In the genomic region with DNA sequence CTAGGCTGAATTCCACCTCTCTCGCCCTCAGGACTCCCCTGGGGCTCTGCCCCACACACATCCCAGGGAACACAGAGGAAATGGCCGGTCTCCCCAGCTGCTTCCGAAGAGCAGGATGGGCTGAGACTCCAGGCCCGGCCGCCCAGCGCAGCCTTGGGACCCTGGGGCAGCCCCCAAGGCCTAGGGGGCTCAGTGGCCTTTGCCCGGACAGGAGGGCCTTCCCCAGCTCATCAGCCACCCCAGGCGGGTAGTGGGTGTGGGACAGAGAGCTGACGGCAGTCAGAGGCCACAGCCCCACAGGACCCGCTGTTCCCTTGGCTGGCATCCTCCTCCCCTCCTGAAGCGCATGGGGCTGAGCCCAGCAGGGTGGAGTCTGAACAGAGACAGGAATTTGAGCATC, we compare ENCODE assay signal across 3 cellular contexts.
TF ChIP-seq lines count a peak whose summit lies in the region.

No MANE protein-coding gene starts in this region.

TF ChIP-seq in GM23338, 12 proteins besides CTCF, POLR2A, EP300 and RAD21:
- TF ChIP-seq ZNF114 (CRISPR knock-in tag; IDR thresholded peaks at IDR 0.05) (no peak), NANOG (IDR thresholded peaks at IDR 0.05; ENCODE audit: borderline replicate concordance) (no peak), CREB1 (CRISPR knock-in tag; IDR thresholded peaks at IDR 0.05; ENCODE audit: low read depth) (no peak), EZH2phosphoT487 (IDR thresholded peaks at IDR 0.05; ENCODE audit: unreplicated experiment) (no peak), ETS1 (IDR thresholded peaks at IDR 0.05) (no peak)

TF ChIP-seq in K562, 482 proteins besides CTCF, POLR2A, EP300 and RAD21:
- TF ChIP-seq RFX1 (IDR thresholded peaks at IDR 0.05) (no peak), TEAD1 (CRISPR knock-in tag; IDR thresholded peaks at IDR 0.05) (0 out of 4 replicates have a peak, but pooled peaks of 1 of the 2 experiments have one; percentile 26)

TF ChIP-seq in WTC11, 78 proteins besides CTCF, POLR2A, EP300 and RAD21:
- TF ChIP-seq, protein P1, sequence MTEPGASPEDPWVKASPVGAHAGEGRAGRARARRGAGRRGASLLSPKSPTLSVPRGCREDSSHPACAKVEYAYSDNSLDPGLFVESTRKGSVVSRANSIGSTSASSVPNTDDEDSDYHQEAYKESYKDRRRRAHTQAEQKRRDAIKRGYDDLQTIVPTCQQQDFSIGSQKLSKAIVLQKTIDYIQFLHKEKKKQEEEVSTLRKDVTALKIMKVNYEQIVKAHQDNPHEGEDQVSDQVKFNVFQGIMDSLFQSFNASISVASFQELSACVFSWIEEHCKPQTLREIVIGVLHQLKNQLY (CRISPR knock-in tag; IDR thresholded peaks at IDR 0.05) = no peak
- TF ChIP-seq ZNF396 (CRISPR knock-in tag; IDR thresholded peaks at IDR 0.05; ENCODE audit: borderline replicate concordance) (no peak), FOXP1 (CRISPR knock-in tag; IDR thresholded peaks at IDR 0.05; ENCODE audit: borderline replicate concordance) (no peak), GRHL2 (CRISPR knock-in tag; IDR thresholded peaks at IDR 0.05; ENCODE audit: insufficient replicate concordance, severe bottlenecking) (no peak), OVOL2 (CRISPR knock-in tag; IDR thresholded peaks at IDR 0.05; ENCODE audit: borderline replicate concordance) (no peak), ELF4 (CRISPR knock-in tag; IDR thresholded peaks at IDR 0.05; ENCODE audit: low read depth) (no peak), SMAD3 (CRISPR knock-in tag; IDR thresholded peaks at IDR 0.05; ENCODE audit: borderline replicate concordance) (no peak)
- TF ChIP-seq, protein P2, sequence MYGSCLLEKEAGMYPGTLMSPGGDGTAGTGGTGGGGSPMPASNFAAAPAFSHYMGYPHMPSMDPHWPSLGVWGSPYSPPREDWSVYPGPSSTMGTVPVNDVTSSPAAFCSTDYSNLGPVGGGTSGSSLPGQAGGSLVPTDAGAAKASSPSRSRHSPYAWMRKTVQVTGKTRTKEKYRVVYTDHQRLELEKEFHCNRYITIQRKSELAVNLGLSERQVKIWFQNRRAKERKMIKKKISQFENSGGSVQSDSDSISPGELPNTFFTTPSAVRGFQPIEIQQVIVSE (CRISPR knock-in tag; IDR thresholded peaks at IDR 0.05; ENCODE audit: borderline replicate concordance) = no peak
- TF ChIP-seq, protein P3, sequence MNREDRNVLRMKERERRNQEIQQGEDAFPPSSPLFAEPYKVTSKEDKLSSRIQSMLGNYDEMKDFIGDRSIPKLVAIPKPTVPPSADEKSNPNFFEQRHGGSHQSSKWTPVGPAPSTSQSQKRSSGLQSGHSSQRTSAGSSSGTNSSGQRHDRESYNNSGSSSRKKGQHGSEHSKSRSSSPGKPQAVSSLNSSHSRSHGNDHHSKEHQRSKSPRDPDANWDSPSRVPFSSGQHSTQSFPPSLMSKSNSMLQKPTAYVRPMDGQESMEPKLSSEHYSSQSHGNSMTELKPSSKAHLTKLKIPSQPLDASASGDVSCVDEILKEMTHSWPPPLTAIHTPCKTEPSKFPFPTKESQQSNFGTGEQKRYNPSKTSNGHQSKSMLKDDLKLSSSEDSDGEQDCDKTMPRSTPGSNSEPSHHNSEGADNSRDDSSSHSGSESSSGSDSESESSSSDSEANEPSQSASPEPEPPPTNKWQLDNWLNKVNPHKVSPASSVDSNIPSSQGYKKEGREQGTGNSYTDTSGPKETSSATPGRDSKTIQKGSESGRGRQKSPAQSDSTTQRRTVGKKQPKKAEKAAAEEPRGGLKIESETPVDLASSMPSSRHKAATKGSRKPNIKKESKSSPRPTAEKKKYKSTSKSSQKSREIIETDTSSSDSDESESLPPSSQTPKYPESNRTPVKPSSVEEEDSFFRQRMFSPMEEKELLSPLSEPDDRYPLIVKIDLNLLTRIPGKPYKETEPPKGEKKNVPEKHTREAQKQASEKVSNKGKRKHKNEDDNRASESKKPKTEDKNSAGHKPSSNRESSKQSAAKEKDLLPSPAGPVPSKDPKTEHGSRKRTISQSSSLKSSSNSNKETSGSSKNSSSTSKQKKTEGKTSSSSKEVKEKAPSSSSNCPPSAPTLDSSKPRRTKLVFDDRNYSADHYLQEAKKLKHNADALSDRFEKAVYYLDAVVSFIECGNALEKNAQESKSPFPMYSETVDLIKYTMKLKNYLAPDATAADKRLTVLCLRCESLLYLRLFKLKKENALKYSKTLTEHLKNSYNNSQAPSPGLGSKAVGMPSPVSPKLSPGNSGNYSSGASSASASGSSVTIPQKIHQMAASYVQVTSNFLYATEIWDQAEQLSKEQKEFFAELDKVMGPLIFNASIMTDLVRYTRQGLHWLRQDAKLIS (CRISPR knock-in tag; IDR thresholded peaks at IDR 0.05; ENCODE audit: borderline replicate concordance) = no peak
- TF ChIP-seq, protein P4, sequence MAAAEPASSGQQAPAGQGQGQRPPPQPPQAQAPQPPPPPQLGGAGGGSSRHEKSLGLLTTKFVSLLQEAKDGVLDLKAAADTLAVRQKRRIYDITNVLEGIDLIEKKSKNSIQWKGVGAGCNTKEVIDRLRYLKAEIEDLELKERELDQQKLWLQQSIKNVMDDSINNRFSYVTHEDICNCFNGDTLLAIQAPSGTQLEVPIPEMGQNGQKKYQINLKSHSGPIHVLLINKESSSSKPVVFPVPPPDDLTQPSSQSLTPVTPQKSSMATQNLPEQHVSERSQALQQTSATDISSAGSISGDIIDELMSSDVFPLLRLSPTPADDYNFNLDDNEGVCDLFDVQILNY (CRISPR knock-in tag; IDR thresholded peaks at IDR 0.05) = no peak
- TF ChIP-seq, protein P5, sequence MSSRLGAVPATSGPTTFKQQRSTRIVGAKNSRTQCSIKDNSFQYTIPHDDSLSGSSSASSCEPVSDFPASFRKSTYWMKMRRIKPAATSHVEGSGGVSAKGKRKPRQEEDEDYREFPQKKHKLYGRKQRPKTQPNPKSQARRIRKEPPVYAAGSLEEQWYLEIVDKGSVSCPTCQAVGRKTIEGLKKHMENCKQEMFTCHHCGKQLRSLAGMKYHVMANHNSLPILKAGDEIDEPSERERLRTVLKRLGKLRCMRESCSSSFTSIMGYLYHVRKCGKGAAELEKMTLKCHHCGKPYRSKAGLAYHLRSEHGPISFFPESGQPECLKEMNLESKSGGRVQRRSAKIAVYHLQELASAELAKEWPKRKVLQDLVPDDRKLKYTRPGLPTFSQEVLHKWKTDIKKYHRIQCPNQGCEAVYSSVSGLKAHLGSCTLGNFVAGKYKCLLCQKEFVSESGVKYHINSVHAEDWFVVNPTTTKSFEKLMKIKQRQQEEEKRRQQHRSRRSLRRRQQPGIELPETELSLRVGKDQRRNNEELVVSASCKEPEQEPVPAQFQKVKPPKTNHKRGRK (CRISPR knock-in tag; IDR thresholded peaks at IDR 0.05; ENCODE audit: borderline replicate concordance) = no peak
- TF ChIP-seq, protein P6, sequence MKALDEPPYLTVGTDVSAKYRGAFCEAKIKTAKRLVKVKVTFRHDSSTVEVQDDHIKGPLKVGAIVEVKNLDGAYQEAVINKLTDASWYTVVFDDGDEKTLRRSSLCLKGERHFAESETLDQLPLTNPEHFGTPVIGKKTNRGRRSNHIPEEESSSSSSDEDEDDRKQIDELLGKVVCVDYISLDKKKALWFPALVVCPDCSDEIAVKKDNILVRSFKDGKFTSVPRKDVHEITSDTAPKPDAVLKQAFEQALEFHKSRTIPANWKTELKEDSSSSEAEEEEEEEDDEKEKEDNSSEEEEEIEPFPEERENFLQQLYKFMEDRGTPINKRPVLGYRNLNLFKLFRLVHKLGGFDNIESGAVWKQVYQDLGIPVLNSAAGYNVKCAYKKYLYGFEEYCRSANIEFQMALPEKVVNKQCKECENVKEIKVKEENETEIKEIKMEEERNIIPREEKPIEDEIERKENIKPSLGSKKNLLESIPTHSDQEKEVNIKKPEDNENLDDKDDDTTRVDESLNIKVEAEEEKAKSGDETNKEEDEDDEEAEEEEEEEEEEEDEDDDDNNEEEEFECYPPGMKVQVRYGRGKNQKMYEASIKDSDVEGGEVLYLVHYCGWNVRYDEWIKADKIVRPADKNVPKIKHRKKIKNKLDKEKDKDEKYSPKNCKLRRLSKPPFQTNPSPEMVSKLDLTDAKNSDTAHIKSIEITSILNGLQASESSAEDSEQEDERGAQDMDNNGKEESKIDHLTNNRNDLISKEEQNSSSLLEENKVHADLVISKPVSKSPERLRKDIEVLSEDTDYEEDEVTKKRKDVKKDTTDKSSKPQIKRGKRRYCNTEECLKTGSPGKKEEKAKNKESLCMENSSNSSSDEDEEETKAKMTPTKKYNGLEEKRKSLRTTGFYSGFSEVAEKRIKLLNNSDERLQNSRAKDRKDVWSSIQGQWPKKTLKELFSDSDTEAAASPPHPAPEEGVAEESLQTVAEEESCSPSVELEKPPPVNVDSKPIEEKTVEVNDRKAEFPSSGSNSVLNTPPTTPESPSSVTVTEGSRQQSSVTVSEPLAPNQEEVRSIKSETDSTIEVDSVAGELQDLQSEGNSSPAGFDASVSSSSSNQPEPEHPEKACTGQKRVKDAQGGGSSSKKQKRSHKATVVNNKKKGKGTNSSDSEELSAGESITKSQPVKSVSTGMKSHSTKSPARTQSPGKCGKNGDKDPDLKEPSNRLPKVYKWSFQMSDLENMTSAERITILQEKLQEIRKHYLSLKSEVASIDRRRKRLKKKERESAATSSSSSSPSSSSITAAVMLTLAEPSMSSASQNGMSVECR (CRISPR knock-in tag; IDR thresholded peaks at IDR 0.05; ENCODE audit: borderline replicate concordance) = no peak
- TF ChIP-seq, protein P7, sequence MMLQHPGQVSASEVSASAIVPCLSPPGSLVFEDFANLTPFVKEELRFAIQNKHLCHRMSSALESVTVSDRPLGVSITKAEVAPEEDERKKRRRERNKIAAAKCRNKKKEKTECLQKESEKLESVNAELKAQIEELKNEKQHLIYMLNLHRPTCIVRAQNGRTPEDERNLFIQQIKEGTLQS (CRISPR knock-in tag; conservative IDR thresholded peaks at IDR 0.05) = no peak
- TF ChIP-seq, protein P8, sequence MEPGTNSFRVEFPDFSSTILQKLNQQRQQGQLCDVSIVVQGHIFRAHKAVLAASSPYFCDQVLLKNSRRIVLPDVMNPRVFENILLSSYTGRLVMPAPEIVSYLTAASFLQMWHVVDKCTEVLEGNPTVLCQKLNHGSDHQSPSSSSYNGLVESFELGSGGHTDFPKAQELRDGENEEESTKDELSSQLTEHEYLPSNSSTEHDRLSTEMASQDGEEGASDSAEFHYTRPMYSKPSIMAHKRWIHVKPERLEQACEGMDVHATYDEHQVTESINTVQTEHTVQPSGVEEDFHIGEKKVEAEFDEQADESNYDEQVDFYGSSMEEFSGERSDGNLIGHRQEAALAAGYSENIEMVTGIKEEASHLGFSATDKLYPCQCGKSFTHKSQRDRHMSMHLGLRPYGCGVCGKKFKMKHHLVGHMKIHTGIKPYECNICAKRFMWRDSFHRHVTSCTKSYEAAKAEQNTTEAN (CRISPR knock-in tag; IDR thresholded peaks at IDR 0.05) = no peak
